In the genomic region with DNA sequence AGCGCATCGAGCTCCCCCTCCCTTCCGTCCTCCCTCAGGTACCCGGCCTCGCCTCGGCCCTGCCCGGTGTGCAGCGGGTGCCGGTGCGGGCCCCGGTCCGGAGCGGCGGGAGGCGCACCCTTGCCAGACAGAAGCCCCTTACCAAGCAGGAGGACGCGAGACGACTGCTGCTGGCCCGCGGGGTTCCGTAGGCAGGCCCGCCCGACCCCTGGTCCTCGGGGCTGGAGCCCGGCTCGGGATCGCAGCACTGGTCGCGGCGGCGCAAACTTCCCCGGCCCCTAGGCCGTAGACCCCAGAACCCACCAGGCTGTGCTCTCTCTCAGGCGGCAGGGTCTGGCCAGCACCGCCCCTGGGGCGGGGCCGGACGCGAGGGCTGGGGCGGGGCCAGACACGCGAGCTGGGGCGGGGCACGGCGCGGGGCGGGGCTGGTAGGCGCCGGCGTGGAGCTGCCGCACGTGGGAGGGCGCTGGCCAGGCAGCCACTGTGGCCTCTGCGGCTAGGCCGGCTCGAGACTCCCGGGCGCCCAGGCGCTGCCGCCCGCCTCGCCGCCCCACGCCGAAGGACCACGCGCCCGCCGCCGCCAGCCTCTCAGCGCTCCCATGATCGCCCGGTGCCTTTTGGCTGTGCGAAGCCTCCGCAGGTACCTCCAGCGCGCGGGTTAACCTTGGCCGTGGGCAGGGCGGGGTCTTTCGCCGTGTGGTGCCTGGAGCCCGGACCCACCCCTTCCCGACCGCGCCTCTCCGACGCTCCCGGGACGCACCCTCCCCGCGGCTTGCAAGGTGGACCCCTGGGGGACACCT, we compare ENCODE assay signal across 1 cellular context.
TF ChIP-seq lines count a peak whose summit lies in the region.

Gene NLN (plus strand): TSS at position 431 of the 800 bp plus-strand sequence. CDS start 169 bp downstream, at position 600.
Gene SGTB (minus strand): TSS at position 335 of the 800 bp plus-strand sequence. CDS start 1,302 bp downstream, outside the sequence.

TF ChIP-seq in endothelial cell of umbilical vein, 7 proteins besides CTCF, POLR2A, EP300 and RAD21 (continued from another document):
- TF ChIP-seq POLR2AphosphoS5 (IDR thresholded peaks at IDR 0.05; ENCODE audit: insufficient read depth, low read depth, low read length) (no peak), MYC (IDR thresholded peaks at IDR 0.05; ENCODE audit: low read depth, low read length) (peak; percentile 80), GATA2 (IDR thresholded peaks at IDR 0.05; ENCODE audit: insufficient read depth, insufficient read length, low read depth, low read length) (no peak), JUN (IDR thresholded peaks at IDR 0.05; ENCODE audit: borderline replicate concordance, insufficient read depth, insufficient read length, low read depth) (no peak)
TF ChIP-seq in endothelial cell of umbilical vein: peak in this region for 2.
